ENCODE assay signal across 1 cellular context in genomic region chr2:28399289-28399688, GRCh38.
TF ChIP-seq lines count a peak whose summit lies in the region.

No MANE protein-coding gene starts in this region.

TF ChIP-seq in IMR-90, 13 proteins besides CTCF, POLR2A, EP300 and RAD21:
- TF ChIP-seq MAFK (IDR thresholded peaks at IDR 0.05; ENCODE audit: low read depth, low read length) (no peak), CEBPB (IDR thresholded peaks at IDR 0.05; ENCODE audit: low read depth, low read length) (no peak)
